1 cellular context compared by ENCODE assay signal in the genomic region with DNA sequence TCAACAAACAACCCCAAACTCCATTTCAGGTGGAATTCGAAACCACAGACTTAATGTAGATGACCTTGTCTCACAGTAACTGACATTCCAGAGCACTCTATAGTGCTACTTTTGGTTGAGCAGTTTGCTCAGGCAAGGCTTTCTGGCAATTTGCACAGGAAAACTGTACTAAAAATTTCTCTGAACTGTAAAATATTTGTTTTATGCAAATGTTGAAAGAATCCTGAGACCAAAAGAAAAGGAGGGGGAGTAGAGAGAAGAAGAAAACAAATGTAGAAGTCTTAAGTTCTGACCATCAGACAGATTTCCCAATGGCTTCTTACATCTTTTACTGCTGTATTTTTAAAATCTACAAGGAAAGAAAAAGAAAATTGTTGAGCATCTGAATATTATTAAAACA.
TF ChIP-seq lines count a peak whose summit lies in the region.

No MANE protein-coding gene starts in this region.

TF ChIP-seq in GM23338, 12 proteins besides CTCF, POLR2A, EP300 and RAD21:
- TF ChIP-seq JUNB (IDR thresholded peaks at IDR 0.05; ENCODE audit: unreplicated experiment) (no peak), EZH2phosphoT487 (IDR thresholded peaks at IDR 0.05; ENCODE audit: unreplicated experiment) (no peak), EZH2 (IDR thresholded peaks at IDR 0.05; ENCODE audit: low read depth, unreplicated experiment) (no peak), ZNF114 (CRISPR knock-in tag; IDR thresholded peaks at IDR 0.05) (no peak), STAT1 (IDR thresholded peaks at IDR 0.05; ENCODE audit: unreplicated experiment) (no peak)
- TF ChIP-seq, protein P1, sequence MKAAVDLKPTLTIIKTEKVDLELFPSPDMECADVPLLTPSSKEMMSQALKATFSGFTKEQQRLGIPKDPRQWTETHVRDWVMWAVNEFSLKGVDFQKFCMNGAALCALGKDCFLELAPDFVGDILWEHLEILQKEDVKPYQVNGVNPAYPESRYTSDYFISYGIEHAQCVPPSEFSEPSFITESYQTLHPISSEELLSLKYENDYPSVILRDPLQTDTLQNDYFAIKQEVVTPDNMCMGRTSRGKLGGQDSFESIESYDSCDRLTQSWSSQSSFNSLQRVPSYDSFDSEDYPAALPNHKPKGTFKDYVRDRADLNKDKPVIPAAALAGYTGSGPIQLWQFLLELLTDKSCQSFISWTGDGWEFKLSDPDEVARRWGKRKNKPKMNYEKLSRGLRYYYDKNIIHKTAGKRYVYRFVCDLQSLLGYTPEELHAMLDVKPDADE (IDR thresholded peaks at IDR 0.05), result no peak
- TF ChIP-seq, protein P2, sequence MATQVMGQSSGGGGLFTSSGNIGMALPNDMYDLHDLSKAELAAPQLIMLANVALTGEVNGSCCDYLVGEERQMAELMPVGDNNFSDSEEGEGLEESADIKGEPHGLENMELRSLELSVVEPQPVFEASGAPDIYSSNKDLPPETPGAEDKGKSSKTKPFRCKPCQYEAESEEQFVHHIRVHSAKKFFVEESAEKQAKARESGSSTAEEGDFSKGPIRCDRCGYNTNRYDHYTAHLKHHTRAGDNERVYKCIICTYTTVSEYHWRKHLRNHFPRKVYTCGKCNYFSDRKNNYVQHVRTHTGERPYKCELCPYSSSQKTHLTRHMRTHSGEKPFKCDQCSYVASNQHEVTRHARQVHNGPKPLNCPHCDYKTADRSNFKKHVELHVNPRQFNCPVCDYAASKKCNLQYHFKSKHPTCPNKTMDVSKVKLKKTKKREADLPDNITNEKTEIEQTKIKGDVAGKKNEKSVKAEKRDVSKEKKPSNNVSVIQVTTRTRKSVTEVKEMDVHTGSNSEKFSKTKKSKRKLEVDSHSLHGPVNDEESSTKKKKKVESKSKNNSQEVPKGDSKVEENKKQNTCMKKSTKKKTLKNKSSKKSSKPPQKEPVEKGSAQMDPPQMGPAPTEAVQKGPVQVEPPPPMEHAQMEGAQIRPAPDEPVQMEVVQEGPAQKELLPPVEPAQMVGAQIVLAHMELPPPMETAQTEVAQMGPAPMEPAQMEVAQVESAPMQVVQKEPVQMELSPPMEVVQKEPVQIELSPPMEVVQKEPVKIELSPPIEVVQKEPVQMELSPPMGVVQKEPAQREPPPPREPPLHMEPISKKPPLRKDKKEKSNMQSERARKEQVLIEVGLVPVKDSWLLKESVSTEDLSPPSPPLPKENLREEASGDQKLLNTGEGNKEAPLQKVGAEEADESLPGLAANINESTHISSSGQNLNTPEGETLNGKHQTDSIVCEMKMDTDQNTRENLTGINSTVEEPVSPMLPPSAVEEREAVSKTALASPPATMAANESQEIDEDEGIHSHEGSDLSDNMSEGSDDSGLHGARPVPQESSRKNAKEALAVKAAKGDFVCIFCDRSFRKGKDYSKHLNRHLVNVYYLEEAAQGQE (IDR thresholded peaks at IDR 0.05; ENCODE audit: unreplicated experiment), result no peak
